In the genomic region with DNA sequence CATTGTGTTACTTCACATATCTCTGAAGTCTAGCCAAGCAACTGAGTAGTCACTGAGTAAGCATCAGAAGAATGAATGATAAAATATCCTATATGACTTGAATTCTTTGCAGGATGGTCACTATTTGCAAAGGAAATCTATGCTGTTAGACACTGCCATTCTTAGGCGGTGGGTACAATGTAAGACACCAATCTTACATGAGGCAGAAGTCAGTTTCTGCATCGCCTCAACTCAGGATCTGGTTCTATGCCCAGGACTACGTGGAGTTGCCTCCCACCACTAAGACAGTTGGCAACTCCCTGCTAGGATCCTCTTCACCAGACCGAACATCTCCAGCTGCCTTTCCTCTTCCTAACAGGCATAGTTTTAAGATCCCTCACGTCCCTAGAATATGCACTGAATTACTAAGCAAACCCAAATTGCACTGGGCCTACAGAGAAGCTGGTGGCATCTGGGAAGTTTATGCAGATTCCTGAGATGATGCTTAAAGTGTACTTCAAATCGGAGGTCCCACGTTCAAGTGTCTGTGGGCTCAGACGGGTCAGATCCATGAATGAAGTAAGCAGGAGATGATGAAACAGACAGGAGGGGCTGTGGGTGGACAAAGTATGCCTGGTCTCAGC, we compare ENCODE assay signal across 16 cellular contexts. TPM values are rescaled to one million over a fixed set of nuclear protein-coding genes. Genes with fewer than 3 reads are reported as not detected.
DNase-seq lines count a peak whose midpoint lies in the region; ATAC-seq, FAIRE-seq and TF ChIP-seq lines count a peak whose summit lies in the region.
"Had no signal": no experiment of that assay in that cellular context is flagged by ENCODE, and none has a peak within 500 bp of the region (broad histone marks: within the 10 kb centered on the region; RNA-seq: fewer than 3 reads in every experiment).

No MANE protein-coding gene starts in this region.

- ATAC-seq in HG02852 (IDR thresholded peaks at IDR 0.05; ENCODE audit: unreplicated experiment): no peak
- ATAC-seq: lower lobe of right lung, right cardiac atrium had no signal

- no peak overlapping the region for H3K18ac ChIP-seq in mesenchymal stem cell (ENCODE audit: low read depth in 1 of 2, low read length in 2 of 2)

- peak; percentile 90 for FAIRE-seq in HTR-8/SVneo (lab: Jason Lieb, UNC)
- FAIRE-seq in bronchial epithelial cell (lab: Jason Lieb, UNC): no peak

- H4K91ac ChIP-seq in mesenchymal stem cell (ENCODE audit: low read length): no peak overlapping the region

- H3K4me3 ChIP-seq in AG04450 (ENCODE audit: low read depth, low read length) (0 out of 2 replicates have a peak overlapping the region, but pooled peaks have one; percentile 7), bronchial epithelial cell (ENCODE audit: low read depth, low read length) (no peak overlapping the region), mesenchymal stem cell (ENCODE audit: insufficient read depth in 1 of 2, low read depth in 1 of 2, low read length in 2 of 2) (no peak overlapping the region)
- H3K4me3 ChIP-seq: lower lobe of right lung, Peyer's patch had no signal

- WGBS in mesenchymal stem cell: 91% methylated on average over 8 of the region's 8 CpGs

- H4K8ac ChIP-seq in mesenchymal stem cell (ENCODE audit: low read length): no peak overlapping the region

- CTCF ChIA-PET in AG04450 (lab: Charles Lee): interaction anchor here (1.0 to 1.1 kb wide), 2 partner anchors 49 to 376 kb away, joined by 4 read pairs; no protein-coding TSS in a partner anchor

- no peak overlapping the region for H2BK120ac ChIP-seq in mesenchymal stem cell (ENCODE audit: low read depth, low read length)

- H3K9ac ChIP-seq in mesenchymal stem cell (ENCODE audit: low read length): no peak overlapping the region

- H3K27me3 ChIP-seq in AG04450 (ENCODE audit: control insufficient read depth, insufficient read depth, low read length): no peaks in the 10 kb centered on the region
- no peaks in the 10 kb centered on the region for H3K27me3 ChIP-seq in bronchial epithelial cell (ENCODE audit: control insufficient read depth, insufficient read depth, low read length)
- no peaks in the 10 kb centered on the region for H3K27me3 ChIP-seq in mesenchymal stem cell (ENCODE audit: control insufficient read depth in 1 of 2, insufficient read depth in 1 of 2, low read length in 2 of 2)
- H3K27me3 ChIP-seq: Peyer's patch had no signal

- H3K27ac ChIP-seq in AG04450 (ENCODE audit: low read depth, low read length): peak overlapping the region; percentile 90
- peak overlapping the region; percentile 13 for H3K27ac ChIP-seq in mesenchymal stem cell (ENCODE audit: low read length, poor library complexity, severe bottlenecking)
- H3K27ac ChIP-seq: lower lobe of right lung, Peyer's patch had no signal

- no peak overlapping the region for H2BK15ac ChIP-seq in mesenchymal stem cell (ENCODE audit: low read depth, poor library complexity, severe bottlenecking)

- no peak overlapping the region for H2BK12ac ChIP-seq in mesenchymal stem cell (ENCODE audit: low read length in 2 of 2)

- no peak overlapping the region for H2AK5ac ChIP-seq in mesenchymal stem cell (ENCODE audit: low read length, severe bottlenecking)

- H2BK5ac ChIP-seq in mesenchymal stem cell (ENCODE audit: low read depth, low read length, poor library complexity, severe bottlenecking): no peak overlapping the region

- H3K36me3 ChIP-seq in bronchial epithelial cell (ENCODE audit: control insufficient read depth, insufficient read depth, low read length): peaks cover 10% of the 10 kb centered on the region
- H3K36me3 ChIP-seq in mesenchymal stem cell (ENCODE audit: control insufficient read depth in 1 of 2, insufficient read depth in 2 of 2, low read depth in 1 of 2, low read length in 2 of 2): no peaks in the 10 kb centered on the region

- DNase-seq in AG04450 (ENCODE audit: low read depth, low spot score): peak; percentile 37
- DNase-seq in HTR-8/SVneo (ENCODE audit: insufficient read length, low spot score): no peak
- DNase-seq in bronchial epithelial cell (ENCODE audit: low read depth): peak; percentile 87
- no peak for DNase-seq in mesenchymal stem cell
- no peak for DNase-seq in NCI-H2196 (lab: John Stamatoyannopoulos, UW; ENCODE audit: unreplicated experiment)
- no peak for DNase-seq in middle frontal gyrus (ENCODE audit: extremely low spot score, low spot score)
- no peak for DNase-seq in cerebellar nuclear complex (lab: John Stamatoyannopoulos, UW)
- DNase-seq: activated CD4-positive, CD25-positive, alpha-beta regulatory T cell treated with anti-CD3 and anti-CD28 coated beads, Interleukin-2, amount 50 U/mL, for 72 hours; activated CD8-positive, alpha-beta memory T cell treated with anti-CD3 and anti-CD28 coated beads, Interleukin-2, amount 50 U/mL, for 4 hours; activated naive CD4-positive, alpha-beta T cell treated with anti-CD3 and anti-CD28 coated beads, Interleukin-2, amount 50 U/mL, for 16 hours; lower lobe of right lung; NCI-H2029 treated with DMSO at 0.1 percent for 48 hours; Peyer's patch; right cardiac atrium; stimulated activated CD4-positive, alpha-beta T cell treated with anti-CD3 and anti-CD28 coated beads, Interleukin-4, amount 100 ng/mL, for 1 hour had no signal

- H3K9me3 ChIP-seq in AG04450 (ENCODE audit: control insufficient read depth, insufficient read depth, low read length) (no peaks in the 10 kb centered on the region), mesenchymal stem cell (ENCODE audit: control insufficient read depth, low read length) (no peaks in the 10 kb centered on the region)
- H3K9me3 ChIP-seq: lower lobe of right lung, Peyer's patch had no signal

- H3K4me2 ChIP-seq in mesenchymal stem cell (ENCODE audit: low read length, poor library complexity, severe bottlenecking): no peak overlapping the region

- no peak overlapping the region for H2AFZ ChIP-seq in mesenchymal stem cell (ENCODE audit: low read depth, low read length)

- POLR2A ChIA-PET in AG04450 (lab: Yijun Ruan, JAX): interaction anchor here (0.9 kb wide), 1 partner anchor 21 kb away, joined by 3 read pairs; no protein-coding TSS in a partner anchor

- no peak overlapping the region for H3K4ac ChIP-seq in mesenchymal stem cell (ENCODE audit: low read depth in 1 of 2, low read length in 2 of 2)

- H3K4me1 ChIP-seq in mesenchymal stem cell (ENCODE audit: control insufficient read depth, insufficient read depth, low read depth, low read length): peaks cover 15% of the 10 kb centered on the region
- H3K4me1 ChIP-seq: Peyer's patch had no signal

- H3K23ac ChIP-seq in mesenchymal stem cell (ENCODE audit: low read length in 2 of 2): no peak overlapping the region

- H3K14ac ChIP-seq in mesenchymal stem cell (ENCODE audit: low read length in 2 of 2): no peak overlapping the region

- H3K79me1 ChIP-seq in mesenchymal stem cell (replicated peaks; ENCODE audit: low read length, poor library complexity, severe bottlenecking): no peaks in the 10 kb centered on the region

- TF ChIP-seq CTCF in AG04450 (IDR thresholded peaks at IDR 0.05; ENCODE audit: low read depth, low read length) (no peak), bronchial epithelial cell (IDR thresholded peaks at IDR 0.05; ENCODE audit: insufficient read depth, low read length, severe bottlenecking) (no peak)

RNA-seq across cellular contexts. Expression of a gene that starts 45.6 kb away (rescaled TPM):
- 38.7 and 44.2 TPM in 2 replicates for polyA plus RNA-seq in AG04450 (2011; rRNA removed)
- polyA minus RNA-seq in AG04450 (2011; rRNA and poly(A)+ RNA removed): 34.0 and 49.8 TPM in 2 replicates
- 92.8 and 117 TPM in 2 replicates for total RNA-seq in bronchial epithelial cell
- 27.4 TPM for polyA plus RNA-seq in mesenchymal stem cell (2013, experiment 1 of 2)
- 25.2 TPM for polyA plus RNA-seq in mesenchymal stem cell (2013, experiment 2 of 2)

Comparison
In these comparisons a context has a peak if more than half of its experiments do, and no peak if none do; other contexts are left out.
1. DNase-seq: peak in AG04450 (single experiment) and bronchial epithelial cell (single experiment); none in HTR-8/SVneo (single experiment), mesenchymal stem cell (single experiment), NCI-H2196 (single experiment), middle frontal gyrus (single experiment) and cerebellar nuclear complex (0 of 2).